In the genomic region with DNA sequence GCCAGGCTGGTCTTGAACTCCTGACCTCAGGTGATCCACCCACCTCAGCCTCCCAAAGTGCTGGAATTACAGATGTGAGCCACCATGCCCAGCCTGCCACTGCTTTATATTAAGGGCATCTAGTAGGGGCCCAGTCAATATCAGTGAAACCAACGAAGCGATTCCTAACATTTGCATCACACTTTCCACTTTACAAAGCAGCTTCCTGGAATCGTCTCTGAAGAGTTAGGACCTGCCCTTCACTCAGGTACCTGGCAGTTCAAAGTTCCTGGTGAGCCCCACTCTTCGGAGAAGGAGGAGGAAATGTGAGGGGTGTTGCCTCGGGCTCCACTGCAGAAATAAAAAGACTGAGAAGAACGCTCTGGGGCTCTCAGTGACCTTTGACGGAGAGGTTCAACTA, we compare ENCODE assay signal across 14 cellular contexts. TPM values are rescaled to one million over a fixed set of nuclear protein-coding genes. Genes with fewer than 3 reads are reported as not detected.
A peak's percentile ranks its signal among the peaks of the same experiment; 100 is the strongest.
DNase-seq lines count a peak whose midpoint lies in the region; ATAC-seq and TF ChIP-seq lines count a peak whose summit lies in the region.
"Had no signal": no experiment of that assay in that cellular context is flagged by ENCODE, and none has a peak within 500 bp of the region (broad histone marks: within the 10 kb centered on the region; RNA-seq: fewer than 3 reads in every experiment).

No MANE protein-coding gene starts in this region.

- POLR2A ChIA-PET in CD8-positive, alpha-beta memory T cell (lab: Charles Lee) = interaction anchor here (1.1 to 2.0 kb wide), 2 partner anchors 26 to 32 kb away, joined by 7 to 9 read pairs; no protein-coding TSS in a partner anchor
- POLR2A ChIA-PET in HEK293T (lab: Yijun Ruan, JAX) = interaction anchor here (0.8 to 2.2 kb wide), 5 partner anchors 9 to 29 kb away, joined by 3 to 6 read pairs (median 4); no protein-coding TSS in a partner anchor

- peaks cover 34 to 52% (median 44%) of the 10 kb centered on the region in 3 donors for H3K4me1 Mint-ChIP-seq in CD8-positive, alpha-beta memory T cell
- H3K4me1 Mint-ChIP-seq in IgD-negative memory B cell = peaks cover 28 to 35% (median 34%) of the 10 kb centered on the region in 3 donors
- H3K4me1 Mint-ChIP-seq in osteocyte (ENCODE audit: unreplicated experiment) = peaks cover 24% of the 10 kb centered on the region

- CTCF ChIA-PET in CD8-positive, alpha-beta memory T cell (lab: Charles Lee) = interaction anchor here (0.8 to 1.2 kb wide), 4 partner anchors 11 to 59 kb away, joined by 3 to 5 read pairs (median 3); no protein-coding TSS in a partner anchor
- CTCF ChIA-PET in HEK293T (lab: Yijun Ruan, JAX) = interaction anchor here (1.0 kb wide), 1 partner anchor 59 kb away, joined by 3 read pairs; no protein-coding TSS in a partner anchor

- no peaks in the 10 kb centered on the region for H3K36me3 ChIP-seq in CD8-positive, alpha-beta memory T cell (ENCODE audit: insufficient read depth, low read length)
- H3K36me3 ChIP-seq in neuronal stem cell (replicated peaks in 1 of 2; ENCODE audit: control insufficient read depth in 2 of 2, insufficient read depth in 2 of 2, low read length in 2 of 2) = no peaks in the 10 kb centered on the region

- no peaks in the 10 kb centered on the region for H3K79me1 ChIP-seq in neuronal stem cell (ENCODE audit: low read depth, low read length)

- H3K9ac ChIP-seq in neuronal stem cell (ENCODE audit: low read depth, low read length, poor library complexity) = no peak overlapping the region
- H3K9ac ChIP-seq: parathyroid adenoma had no signal

- H3K4me2 ChIP-seq in neuronal stem cell (ENCODE audit: insufficient read depth, low read length, poor library complexity, severe bottlenecking) = no peak overlapping the region

- no peak overlapping the region for H3K18ac ChIP-seq in neuronal stem cell (ENCODE audit: low read length)

- no peak overlapping the region for H4K91ac ChIP-seq in neuronal stem cell (ENCODE audit: low read depth, low read length, poor library complexity)

- H3K4me3 ChIP-seq in CD8-positive, alpha-beta memory T cell (ENCODE audit: low read length) = no peak overlapping the region
- H3K4me3 ChIP-seq in neuronal stem cell (ENCODE audit: low read length in 2 of 2) = no peak overlapping the region
- H3K4me3 ChIP-seq: mucosa of descending colon had no signal

- peak overlapping the region in 5 of 7 donors; percentile 3 to 59 (median 18) for H3K4me3 Mint-ChIP-seq in CD8-positive, alpha-beta memory T cell
- H3K4me3 Mint-ChIP-seq in IgD-negative memory B cell (peak overlapping the region in 2 of 4 donors; percentile 83 to 85), osteocyte (ENCODE audit: unreplicated experiment) (no peak overlapping the region)
- H3K4me3 Mint-ChIP-seq: dendritic cell treated with granulocyte-macrophage colony-stimulating factor and Interleukin-4, amounts not matched to agents 40 ng/mL and 50 ng/mL, for 4 days had no signal

- peaks cover 45% of the 10 kb centered on the region for H3K4me1 ChIP-seq in CD8-positive, alpha-beta memory T cell (ENCODE audit: insufficient read depth, low read length)
- H3K4me1 ChIP-seq in foreskin keratinocyte (peaks cover 3% of the 10 kb centered on the region), neuronal stem cell (ENCODE audit: control insufficient read depth in 2 of 2, insufficient read depth in 1 of 2, low read depth in 1 of 2, low read length in 2 of 2) (peaks cover 0 to 9% of the 10 kb centered on the region in 2 donors)
- H3K4me1 ChIP-seq: parathyroid adenoma had no signal

- H2BK12ac ChIP-seq in neuronal stem cell (ENCODE audit: low read length) = no peak overlapping the region

- H2BK15ac ChIP-seq in neuronal stem cell (ENCODE audit: low read length) = no peak overlapping the region

- no peak overlapping the region for H3K27ac ChIP-seq in CD8-positive, alpha-beta memory T cell (ENCODE audit: low read depth, low read length)
- H3K27ac ChIP-seq in foreskin keratinocyte (no peak overlapping the region), neuronal stem cell (replicated peaks; ENCODE audit: low read length) (no peak overlapping the region)
- H3K27ac ChIP-seq: parathyroid adenoma had no signal

- TF ChIP-seq CTCF in osteocyte (IDR thresholded peaks at IDR 0.05) (no peak), foreskin keratinocyte (conservative IDR thresholded peaks at IDR 0.05) (no peak)

- H4K8ac ChIP-seq in neuronal stem cell (ENCODE audit: low read depth, low read length) = no peak overlapping the region

- H2BK5ac ChIP-seq in neuronal stem cell (ENCODE audit: low read length) = no peak overlapping the region

- no peak for DNase-seq in CD8-positive, alpha-beta memory T cell
- DNase-seq in activated CD8-positive, alpha-beta memory T cell treated with anti-CD3 and anti-CD28 coated beads, Interleukin-2, amount 50 U/mL, for 48 hours = peak; percentile 59
- DNase-seq in osteocyte (ENCODE audit: extremely low spot score, unreplicated experiment) = peak; percentile 30
- DNase-seq in HEK293T (ENCODE audit: extremely low spot score) = no peak
- DNase-seq in foreskin keratinocyte = no peak
- DNase-seq in neuronal stem cell (ENCODE audit: low spot score) = no peak
- DNase-seq: kidney glomerular epithelial cell, mucosa of descending colon, NCI-H2029, NCI-H774, RPMI8226 had no signal

- no peak overlapping the region for H2AFZ ChIP-seq in neuronal stem cell (ENCODE audit: low read length)
- H2AFZ ChIP-seq: parathyroid adenoma had no signal

- no peaks in the 10 kb centered on the region for H3K36me3 Mint-ChIP-seq in CD8-positive, alpha-beta memory T cell
- H3K36me3 Mint-ChIP-seq in IgD-negative memory B cell (no peaks in the 10 kb centered on the region), osteocyte (ENCODE audit: unreplicated experiment) (no peaks in the 10 kb centered on the region)

- no peak overlapping the region for H3K23ac ChIP-seq in neuronal stem cell (ENCODE audit: low read depth, low read length, poor library complexity)

- H3K9me3 Mint-ChIP-seq in CD8-positive, alpha-beta memory T cell = no peaks in the 10 kb centered on the region
- H3K9me3 Mint-ChIP-seq in IgD-negative memory B cell = peaks cover 0 to 2% (median 0%) of the 10 kb centered on the region in 3 donors
- H3K9me3 Mint-ChIP-seq in osteocyte (ENCODE audit: unreplicated experiment) = no peaks in the 10 kb centered on the region
- H3K9me3 Mint-ChIP-seq: dendritic cell treated with granulocyte-macrophage colony-stimulating factor and Interleukin-4, amounts not matched to agents 40 ng/mL and 50 ng/mL, for 4 days had no signal

- H3K27me3 Mint-ChIP-seq in CD8-positive, alpha-beta memory T cell = no peaks in the 10 kb centered on the region
- H3K27me3 Mint-ChIP-seq in IgD-negative memory B cell (peaks cover 6% of the 10 kb centered on the region), osteocyte (ENCODE audit: unreplicated experiment) (peaks cover 5% of the 10 kb centered on the region)

- H3K9me3 ChIP-seq in CD8-positive, alpha-beta memory T cell (ENCODE audit: low read length) = no peaks in the 10 kb centered on the region
- no peaks in the 10 kb centered on the region for H3K9me3 ChIP-seq in neuronal stem cell (replicated peaks in 1 of 2; ENCODE audit: control insufficient read depth in 2 of 2, insufficient read depth in 1 of 2, low read depth in 1 of 2, low read length in 2 of 2)
- H3K9me3 ChIP-seq: mucosa of descending colon had no signal

- no peaks in the 10 kb centered on the region for H3K27me3 ChIP-seq in CD8-positive, alpha-beta memory T cell (ENCODE audit: insufficient read depth, low read length, poor library complexity, severe bottlenecking)
- H3K27me3 ChIP-seq in foreskin keratinocyte = peaks cover 13% of the 10 kb centered on the region
- H3K27me3 ChIP-seq in neuronal stem cell (ENCODE audit: control insufficient read depth in 3 of 3, insufficient read depth in 3 of 3, low read depth in 1 of 3, low read length in 3 of 3) = peaks cover 0 to 40% (median 0%) of the 10 kb centered on the region in 3 experiments

- peak overlapping the region; percentile 42 to 84 (median 56) for H3K27ac Mint-ChIP-seq in CD8-positive, alpha-beta memory T cell
- H3K27ac Mint-ChIP-seq in IgD-negative memory B cell = peak overlapping the region; percentile 10 to 90 (median 31)
- H3K27ac Mint-ChIP-seq in osteocyte (ENCODE audit: unreplicated experiment) = no peak overlapping the region
- H3K27ac Mint-ChIP-seq: dendritic cell treated with granulocyte-macrophage colony-stimulating factor and Interleukin-4, amounts not matched to agents 40 ng/mL and 50 ng/mL, for 4 days had no signal

- no CpG with 5 or more reads among the region's 7 CpGs for WGBS in neuronal stem cell (ENCODE audit: extremely low coverage in 2 of 2, insufficient read length in 2 of 2, insufficient replicate concordance in 1 of 2), 2 donors

- H2AK5ac ChIP-seq in neuronal stem cell (ENCODE audit: low read depth, low read length) = no peak overlapping the region

- no peak overlapping the region for H3K4ac ChIP-seq in neuronal stem cell (ENCODE audit: low read length)

- no peak overlapping the region for H2BK120ac ChIP-seq in neuronal stem cell (ENCODE audit: low read depth, low read length)

- ATAC-seq in foreskin keratinocyte = no peak
- ATAC-seq: mucosa of descending colon had no signal

- H3K14ac ChIP-seq in neuronal stem cell (ENCODE audit: low read length) = no peak overlapping the region

TF ChIP-seq in HEK293T, 16 proteins besides CTCF, POLR2A, EP300 and RAD21:
- TF ChIP-seq ARNT (IDR thresholded peaks at IDR 0.05) = no peak
- TF ChIP-seq, protein P1, sequence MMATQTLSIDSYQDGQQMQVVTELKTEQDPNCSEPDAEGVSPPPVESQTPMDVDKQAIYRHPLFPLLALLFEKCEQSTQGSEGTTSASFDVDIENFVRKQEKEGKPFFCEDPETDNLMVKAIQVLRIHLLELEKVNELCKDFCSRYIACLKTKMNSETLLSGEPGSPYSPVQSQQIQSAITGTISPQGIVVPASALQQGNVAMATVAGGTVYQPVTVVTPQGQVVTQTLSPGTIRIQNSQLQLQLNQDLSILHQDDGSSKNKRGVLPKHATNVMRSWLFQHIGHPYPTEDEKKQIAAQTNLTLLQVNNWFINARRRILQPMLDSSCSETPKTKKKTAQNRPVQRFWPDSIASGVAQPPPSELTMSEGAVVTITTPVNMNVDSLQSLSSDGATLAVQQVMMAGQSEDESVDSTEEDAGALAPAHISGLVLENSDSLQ (IDR thresholded peaks at IDR 0.05) = no peak
- no peak for TF ChIP-seq SP1 (IDR thresholded peaks at IDR 0.05)
- TF ChIP-seq ZNF384 (IDR thresholded peaks at IDR 0.05) = no peak
TF ChIP-seq in HEK293T: peak in this region for 0.

RNA-seq across cellular contexts. Expression of gene EZH2, which starts 31.1 kb away (rescaled TPM):
- total RNA-seq in CD8-positive, alpha-beta memory T cell = 100 to 1,000 TPM; 123 to 125 TPM
- 4.8 TPM for polyA plus RNA-seq in CD8-positive, alpha-beta memory T cell
- 2.6 TPM for polyA plus RNA-seq in IgD-negative memory B cell
- 13.0 and 14.9 TPM in 2 replicates for total RNA-seq in osteocyte
- 17.6 and 20.8 TPM in 2 replicates for total RNA-seq in foreskin keratinocyte
- polyA plus RNA-seq in foreskin keratinocyte = 10.4 and 12.6 TPM in 2 replicates
- polyA plus RNA-seq in neuronal stem cell (2013, experiment 1 of 2) = 65.4 TPM
- 66.8 TPM for polyA plus RNA-seq in neuronal stem cell (2013, experiment 2 of 2)

Comparison
In these comparisons a context has a peak if more than half of its experiments do, and no peak if none do; other contexts are left out.
1. DNase-seq: peak in activated CD8-positive, alpha-beta memory T cell treated with anti-CD3 and anti-CD28 coated beads, Interleukin-2, amount 50 U/mL, for 48 hours (single experiment) and osteocyte (single experiment); none in CD8-positive, alpha-beta memory T cell (0 of 5), HEK293T (single experiment), foreskin keratinocyte (0 of 2) and neuronal stem cell (single experiment).